ENCODE assay signal across 14 cellular contexts in the genomic region with DNA sequence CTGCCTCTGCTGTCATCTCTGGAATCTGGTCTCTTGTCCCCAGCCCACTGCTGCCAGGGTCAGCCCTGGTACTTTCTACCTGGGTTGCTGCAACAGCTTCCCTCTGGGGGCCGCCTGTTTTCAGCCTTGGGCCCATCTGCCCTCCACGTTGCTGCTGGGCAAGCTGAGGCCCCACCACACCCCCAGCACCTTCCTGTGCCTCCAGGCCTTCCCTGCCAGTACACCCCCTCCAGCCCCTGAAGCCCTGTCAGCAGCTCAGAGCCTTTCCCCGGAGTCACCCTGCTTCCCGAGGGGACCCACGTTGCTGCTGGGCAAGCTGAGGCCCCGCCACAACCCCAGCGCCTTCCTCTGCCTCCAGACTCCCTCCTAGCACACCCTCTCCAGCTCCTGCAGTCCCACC. TPM values are rescaled to one million over a fixed set of nuclear protein-coding genes. Genes with fewer than 3 reads are reported as not detected.
A peak's percentile ranks its signal among the peaks of the same experiment; 100 is the strongest.
DNase-seq lines count a peak whose midpoint lies in the region; ATAC-seq, FAIRE-seq and TF ChIP-seq lines count a peak whose summit lies in the region.
"Had no signal": no experiment of that assay in that cellular context is flagged by ENCODE, and none has a peak within 500 bp of the region (broad histone marks: within the 10 kb centered on the region; RNA-seq: fewer than 3 reads in every experiment).

No MANE protein-coding gene starts in this region.

- in situ Hi-C loops in HepG2 (cut with HindIII; ENCODE audit: extremely low pct_ligation_motif_present, low pct_unique_long_range_greater_than_20kb) (no loop called here), gastrocnemius medialis (cut with MboI; ENCODE audit: low sequenced_read_pairs in 4 of 4) (no loop called here)

- H3K27me3 ChIP-seq in HepG2 (ENCODE audit: control insufficient read depth in 1 of 2, insufficient read depth in 2 of 2, low read length in 2 of 2) (no peaks in the 10 kb centered on the region; a peak in 1 of 5 replicates), osteoblast (ENCODE audit: insufficient read depth, low read length) (no peaks in the 10 kb centered on the region), gastrocnemius medialis (no peaks in the 10 kb centered on the region)

- peaks cover 13% of the 10 kb centered on the region for H3K27me3 Mint-ChIP-seq in central memory CD8-positive, alpha-beta T cell
- H3K27me3 Mint-ChIP-seq: CD4-positive, alpha-beta T cell had no signal

- H3K4me1 Mint-ChIP-seq in central memory CD8-positive, alpha-beta T cell, result peaks cover 31% of the 10 kb centered on the region

- ATAC-seq in central memory CD8-positive, alpha-beta T cell (replicated peaks; ENCODE audit: extremely low read depth, poor library complexity, severe bottlenecking), result no peak
- no peak for ATAC-seq in HepG2
- ATAC-seq in gastrocnemius medialis, result no peak
- no peak for ATAC-seq in SK-N-SH treated with all-trans-retinoic acid at 6 μM for 48 hours
- ATAC-seq: HCT116 had no signal

- DNase-seq in HCEC 1CT, result peak; percentile 1
- no peak for DNase-seq in central memory CD8-positive, alpha-beta T cell (ENCODE audit: low spot score in 2 of 2)
- no peak for DNase-seq in HepG2 (ENCODE audit: low spot score)
- DNase-seq in osteoblast (ENCODE audit: insufficient read length, low spot score, missing footprints), result peak; percentile 27
- no peak for DNase-seq in NCI-H1048 (lab: John Stamatoyannopoulos, UW)
- DNase-seq in gastrocnemius medialis, result no peak
- DNase-seq: C1 segment of cervical spinal cord; Calu3; CD4-positive, alpha-beta T cell; DMS 273 treated with DMSO at 0.1 percent for 48 hours; GOT3 had no signal

- H3K36me3 ChIP-seq in HepG2 (replicated peaks in 1 of 2; ENCODE audit: control insufficient read depth in 1 of 2, insufficient read depth in 2 of 2, low read length in 2 of 2) (no peaks in the 10 kb centered on the region; a peak in 1 of 5 replicates), osteoblast (ENCODE audit: insufficient read depth, low read length) (peaks cover 2% of the 10 kb centered on the region), gastrocnemius medialis (no peaks in the 10 kb centered on the region)

- intact Hi-C loops in HepG2 (cut with micrococcal nuclease; ENCODE audit: unreplicated experiment), result no loop called here
- intact Hi-C loops in gastrocnemius medialis (cut with DNase I; ENCODE audit: low total_unique reads), result loop anchor here (10.0 kb wide), 1 partner anchor 137 kb away; a partner anchor contains a TSS

- TF ChIP-seq POLR2A in HepG2 (IDR thresholded peaks at IDR 0.05; ENCODE audit: insufficient read depth in 1 of 2, low read depth in 2 of 2, low read length in 2 of 2), result 0 out of 4 replicates have a peak, but pooled peaks of 1 of the 2 experiments have one; percentile 5
- no peak for TF ChIP-seq POLR2A in gastrocnemius medialis (IDR thresholded peaks at IDR 0.05)

- H3K4me3 ChIP-seq in HepG2 (replicated peaks in 1 of 3; ENCODE audit: insufficient read depth in 1 of 3, low read depth in 2 of 3, low read length in 3 of 3), result no peak overlapping the region
- H3K4me3 ChIP-seq in osteoblast (ENCODE audit: insufficient read depth, low read length), result no peak overlapping the region
- no peak overlapping the region for H3K4me3 ChIP-seq in gastrocnemius medialis

- H3K9ac ChIP-seq in HepG2 (ENCODE audit: insufficient read depth, low read depth, low read length), result no peak overlapping the region

- CTCF ChIA-PET in HepG2 (lab: Yijun Ruan, JAX; ENCODE audit: low intra/inter-chr PET ratio, low total read pairs), result no interaction called here

- H3K4me1 ChIP-seq in HepG2 (ENCODE audit: insufficient read depth, low read length) (peaks cover 19% of the 10 kb centered on the region), osteoblast (ENCODE audit: insufficient read depth, low read length) (peaks cover 20% of the 10 kb centered on the region), gastrocnemius medialis (peaks cover 11 to 17% of the 10 kb centered on the region in 2 donors)

- POLR2A ChIA-PET in HepG2 (lab: Yijun Ruan, JAX), result no interaction called here

- no peak for FAIRE-seq in HepG2 (lab: Jason Lieb, UNC)

- no peak overlapping the region for H3K4me3 Mint-ChIP-seq in central memory CD8-positive, alpha-beta T cell
- H3K4me3 Mint-ChIP-seq: B cell; CD4-positive, alpha-beta T cell had no signal

- WGBS in HepG2 (ENCODE audit: low lambda C conversion rate), result 75% methylated on average over 5 of the region's 7 CpGs

- BruUV-seq in HepG2 (replicated peaks; lab: Mats Ljungman, UMichigan), result no TSS peak

- H3K4me2 ChIP-seq in HepG2 (ENCODE audit: low read depth, low read length), result no peak overlapping the region
- no peak overlapping the region for H3K4me2 ChIP-seq in osteoblast (ENCODE audit: insufficient read depth, low read length)

- H3K36me3 Mint-ChIP-seq in central memory CD8-positive, alpha-beta T cell (ENCODE audit: insufficient read depth), result peaks cover 11% of the 10 kb centered on the region

- H2AFZ ChIP-seq in HepG2 (ENCODE audit: low read length) (no peak overlapping the region), osteoblast (ENCODE audit: low read length) (no peak overlapping the region)

- TF ChIP-seq RAD21 in HepG2 (CRISPR knock-in tag; IDR thresholded peaks at IDR 0.05), result no peak

- H3K9me3 Mint-ChIP-seq in central memory CD8-positive, alpha-beta T cell, result no peaks in the 10 kb centered on the region
- H3K9me3 Mint-ChIP-seq: CD4-positive, alpha-beta T cell had no signal

- H3K27ac Mint-ChIP-seq in central memory CD8-positive, alpha-beta T cell (ENCODE audit: low read depth), result peak overlapping the region; percentile 65
- H3K27ac Mint-ChIP-seq: B cell; CD4-positive, alpha-beta T cell had no signal

- H3K27ac ChIP-seq in HepG2 (ENCODE audit: extremely low read length, insufficient read depth, low read length), result no peak overlapping the region
- H3K27ac ChIP-seq in osteoblast (ENCODE audit: low read depth, low read length), result no peak overlapping the region
- H3K27ac ChIP-seq in gastrocnemius medialis, result no peak overlapping the region

- no peak for TF ChIP-seq EP300 in HepG2 (IDR thresholded peaks at IDR 0.05; ENCODE audit: low read depth in 2 of 2, low read length in 2 of 2)
- TF ChIP-seq EP300 in HepG2 (CRISPR knock-in tag; IDR thresholded peaks at IDR 0.05; ENCODE audit: borderline replicate concordance), result no peak

- H3K9me3 ChIP-seq in HepG2 (ENCODE audit: low read length) (no peaks in the 10 kb centered on the region), osteoblast (ENCODE audit: low read depth, low read length) (no peaks in the 10 kb centered on the region), gastrocnemius medialis (no peaks in the 10 kb centered on the region)

- TF ChIP-seq CTCF in HepG2 (CRISPR knock-in tag; IDR thresholded peaks at IDR 0.05) (no peak), osteoblast (IDR thresholded peaks at IDR 0.05; ENCODE audit: extremely low read depth, low read depth, low read length) (no peak), gastrocnemius medialis (IDR thresholded peaks at IDR 0.05 in 4 of 5, conservative IDR thresholded peaks at IDR 0.05 in 1 of 5) (no peak)

- H4K20me1 ChIP-seq in HepG2 (ENCODE audit: insufficient read depth, low read length), result no peaks in the 10 kb centered on the region
- peaks cover 2% of the 10 kb centered on the region for H4K20me1 ChIP-seq in osteoblast (ENCODE audit: insufficient read depth, low read length)

- peaks cover 11% of the 10 kb centered on the region for H3K79me2 ChIP-seq in HepG2 (ENCODE audit: insufficient read depth, low read length)
- H3K79me2 ChIP-seq in osteoblast (ENCODE audit: insufficient read depth, low read length), result peaks cover 16% of the 10 kb centered on the region

RNA-seq across cellular contexts. Expression of a gene that starts 3.3 kb away (rescaled TPM):
- total RNA-seq in HepG2 (2016; rRNA removed; fragmentation: Illumina TruSeq; extraction: Trizol) (63.4 and 95.8 TPM in 2 replicates), osteoblast (36.6 and 41.5 TPM in 2 replicates), gastrocnemius medialis (100 to 1,000 TPM in 1 of 4 donors, 10 to 100 TPM in 3; 67.4 to 104 (median 72.0) TPM)
- 16.2 and 18.4 TPM in 2 replicates for total RNA-seq in HepG2 (2016; cell fraction: cytosol; rRNA removed; fragmentation: Illumina TruSeq; extraction: Trizol; ENCODE audit: low read depth)
- total RNA-seq in HepG2 (2016; cell fraction: insoluble cytoplasmic fraction; rRNA removed; fragmentation: Illumina TruSeq; extraction: Trizol), result 68.1 and 90.1 TPM in 2 replicates
- 30.8 and 34.8 TPM in 2 replicates for total RNA-seq in HepG2 (2016; cell fraction: membrane; rRNA removed; fragmentation: Illumina TruSeq; extraction: Trizol)
- 33.1 and 34.2 TPM in 2 replicates for total RNA-seq in HepG2 (2016; cell fraction: nucleus; rRNA removed; fragmentation: Illumina TruSeq; extraction: Trizol)
- polyA plus RNA-seq in HepG2 (2011; rRNA removed), result 26.2 and 34.7 TPM in 2 replicates
- polyA plus RNA-seq in HepG2 (2011; cell fraction: cytosol; rRNA removed), result 27.3 and 27.8 TPM in 2 replicates
- 19.1 and 21.3 TPM in 2 replicates for polyA plus RNA-seq in HepG2 (2011; cell fraction: nucleus; rRNA removed)
- polyA plus RNA-seq in HepG2 (2012), result 36.0 and 46.3 TPM in 2 replicates
- polyA plus RNA-seq in HepG2 (2016; cell fraction: cytosol; fragmentation: Illumina TruSeq; extraction: Trizol; ENCODE audit: low read depth), result 18.9 and 20.3 TPM in 2 replicates
- polyA plus RNA-seq in HepG2 (2016; cell fraction: insoluble cytoplasmic fraction; fragmentation: Illumina TruSeq; extraction: Trizol; ENCODE audit: low read depth), result 90.0 and 99.1 TPM in 2 replicates
- 27.5 and 27.7 TPM in 2 replicates for polyA plus RNA-seq in HepG2 (2016; cell fraction: membrane; fragmentation: Illumina TruSeq; extraction: Trizol; ENCODE audit: low read depth)
- 48.2 and 49.2 TPM in 2 replicates for polyA plus RNA-seq in HepG2 (2016; cell fraction: nucleus; fragmentation: Illumina TruSeq; extraction: Trizol; ENCODE audit: insufficient read depth, low read depth)
- polyA minus RNA-seq in HepG2 (2011; rRNA and poly(A)+ RNA removed; ENCODE audit: low replicate concordance), result 22.2 and 45.2 TPM in 2 replicates
- 20.5 and 22.8 TPM in 2 replicates for polyA minus RNA-seq in HepG2 (2011; cell fraction: cytosol; rRNA and poly(A)+ RNA removed)
- 19.3 and 24.1 TPM in 2 replicates for polyA minus RNA-seq in HepG2 (2011; cell fraction: nucleus; rRNA and poly(A)+ RNA removed)

RNA-seq across cellular contexts. Expression of a gene that starts 28.4 kb away (rescaled TPM):
- total RNA-seq in HepG2 (2016; rRNA removed; fragmentation: Illumina TruSeq; extraction: Trizol) (13.7 and 16.9 TPM in 2 replicates), osteoblast (8.3 and 14.1 TPM in 2 replicates), gastrocnemius medialis (1 to 10 TPM in 2 of 4 donors, under 1 TPM in 1, not detected in 1; 0.58 to 2.3 (median 1.4) TPM)
- total RNA-seq in HepG2 (2016; cell fraction: cytosol; rRNA removed; fragmentation: Illumina TruSeq; extraction: Trizol; ENCODE audit: low read depth), result 4.8 and 8.4 TPM in 2 replicates
- 10.7 and 17.4 TPM in 2 replicates for total RNA-seq in HepG2 (2016; cell fraction: insoluble cytoplasmic fraction; rRNA removed; fragmentation: Illumina TruSeq; extraction: Trizol)
- total RNA-seq in HepG2 (2016; cell fraction: membrane; rRNA removed; fragmentation: Illumina TruSeq; extraction: Trizol), result 4.8 and 6.1 TPM in 2 replicates
- 21.0 and 22.1 TPM in 2 replicates for total RNA-seq in HepG2 (2016; cell fraction: nucleus; rRNA removed; fragmentation: Illumina TruSeq; extraction: Trizol)
- polyA plus RNA-seq in HepG2 (2011; rRNA removed), result 19.8 and 24.1 TPM in 2 replicates
- polyA plus RNA-seq in HepG2 (2011; cell fraction: cytosol; rRNA removed), result 9.1 and 9.8 TPM in 2 replicates
- polyA plus RNA-seq in HepG2 (2011; cell fraction: nucleus; rRNA removed), result 53.2 and 70.9 TPM in 2 replicates
- polyA plus RNA-seq in HepG2 (2012), result 13.9 and 14.4 TPM in 2 replicates
- polyA plus RNA-seq in HepG2 (2016; cell fraction: cytosol; fragmentation: Illumina TruSeq; extraction: Trizol; ENCODE audit: low read depth), result 0.89 and 0.97 TPM in 2 replicates
- 7.2 and 8.6 TPM in 2 replicates for polyA plus RNA-seq in HepG2 (2016; cell fraction: insoluble cytoplasmic fraction; fragmentation: Illumina TruSeq; extraction: Trizol; ENCODE audit: low read depth)
- polyA plus RNA-seq in HepG2 (2016; cell fraction: membrane; fragmentation: Illumina TruSeq; extraction: Trizol; ENCODE audit: low read depth), result 1.2 and 1.4 TPM in 2 replicates
- 32.5 and 34.1 TPM in 2 replicates for polyA plus RNA-seq in HepG2 (2016; cell fraction: nucleus; fragmentation: Illumina TruSeq; extraction: Trizol; ENCODE audit: insufficient read depth, low read depth)
- 7.9 and 27.4 TPM in 2 replicates for polyA minus RNA-seq in HepG2 (2011; rRNA and poly(A)+ RNA removed; ENCODE audit: low replicate concordance)
- 7.7 and 11.8 TPM in 2 replicates for polyA minus RNA-seq in HepG2 (2011; cell fraction: cytosol; rRNA and poly(A)+ RNA removed)
- 28.2 and 46.9 TPM in 2 replicates for polyA minus RNA-seq in HepG2 (2011; cell fraction: nucleus; rRNA and poly(A)+ RNA removed)
- total RNA-seq: B cell; CD4-positive, alpha-beta T cell had no signal

Comparison
In these comparisons a context has a peak if more than half of its experiments do, and no peak if none do; other contexts are left out.
1. DNase-seq: peak in HCEC 1CT (single experiment) and osteoblast (single experiment); none in central memory CD8-positive, alpha-beta T cell (0 of 2), HepG2 (single experiment), NCI-H1048 (single experiment) and gastrocnemius medialis (0 of 2).